ENCODE assay signal across 1 cellular context in genomic region chr2:213766465-213766891, GRCh38.
TF ChIP-seq lines count a peak whose summit lies in the region.

No MANE protein-coding gene starts in this region.

TF ChIP-seq in GM12878, 131 proteins besides CTCF, POLR2A, EP300 and RAD21 (continued from another document):
- TF ChIP-seq, protein P1, sequence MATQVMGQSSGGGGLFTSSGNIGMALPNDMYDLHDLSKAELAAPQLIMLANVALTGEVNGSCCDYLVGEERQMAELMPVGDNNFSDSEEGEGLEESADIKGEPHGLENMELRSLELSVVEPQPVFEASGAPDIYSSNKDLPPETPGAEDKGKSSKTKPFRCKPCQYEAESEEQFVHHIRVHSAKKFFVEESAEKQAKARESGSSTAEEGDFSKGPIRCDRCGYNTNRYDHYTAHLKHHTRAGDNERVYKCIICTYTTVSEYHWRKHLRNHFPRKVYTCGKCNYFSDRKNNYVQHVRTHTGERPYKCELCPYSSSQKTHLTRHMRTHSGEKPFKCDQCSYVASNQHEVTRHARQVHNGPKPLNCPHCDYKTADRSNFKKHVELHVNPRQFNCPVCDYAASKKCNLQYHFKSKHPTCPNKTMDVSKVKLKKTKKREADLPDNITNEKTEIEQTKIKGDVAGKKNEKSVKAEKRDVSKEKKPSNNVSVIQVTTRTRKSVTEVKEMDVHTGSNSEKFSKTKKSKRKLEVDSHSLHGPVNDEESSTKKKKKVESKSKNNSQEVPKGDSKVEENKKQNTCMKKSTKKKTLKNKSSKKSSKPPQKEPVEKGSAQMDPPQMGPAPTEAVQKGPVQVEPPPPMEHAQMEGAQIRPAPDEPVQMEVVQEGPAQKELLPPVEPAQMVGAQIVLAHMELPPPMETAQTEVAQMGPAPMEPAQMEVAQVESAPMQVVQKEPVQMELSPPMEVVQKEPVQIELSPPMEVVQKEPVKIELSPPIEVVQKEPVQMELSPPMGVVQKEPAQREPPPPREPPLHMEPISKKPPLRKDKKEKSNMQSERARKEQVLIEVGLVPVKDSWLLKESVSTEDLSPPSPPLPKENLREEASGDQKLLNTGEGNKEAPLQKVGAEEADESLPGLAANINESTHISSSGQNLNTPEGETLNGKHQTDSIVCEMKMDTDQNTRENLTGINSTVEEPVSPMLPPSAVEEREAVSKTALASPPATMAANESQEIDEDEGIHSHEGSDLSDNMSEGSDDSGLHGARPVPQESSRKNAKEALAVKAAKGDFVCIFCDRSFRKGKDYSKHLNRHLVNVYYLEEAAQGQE (IDR thresholded peaks at IDR 0.05; ENCODE audit: low read depth, low read length): no peak
- TF ChIP-seq KDM1A (IDR thresholded peaks at IDR 0.05; ENCODE audit: borderline replicate concordance) (no peak), NFXL1 (IDR thresholded peaks at IDR 0.05; ENCODE audit: borderline replicate concordance) (no peak)
